Comparison of ENCODE assay signal across 23 cellular contexts in genomic region chr22:42086051-42086450, GRCh38. TPM values are rescaled to one million over a fixed set of nuclear protein-coding genes. Genes with fewer than 3 reads are reported as not detected.
"Had no signal": no experiment of that assay in that cellular context is flagged by ENCODE, and none has a peak within 500 bp of the region (broad histone marks: within the 10 kb centered on the region; RNA-seq: fewer than 3 reads in every experiment).

No MANE protein-coding gene starts in this region.

- H3K4me3 Mint-ChIP-seq: activated B cell treated with CpG ODN at 0.5 μM for 24 hours; activated CD4-positive, alpha-beta memory T cell treated with anti-CD3 and anti-CD28 coated beads, Interleukin-2, amount 10 ng/mL, durations not matched to agents 7 days and 5 days; activated CD4-positive, alpha-beta T cell treated with anti-CD3 and anti-CD28 coated beads for 36 hours; activated naive CD8-positive, alpha-beta T cell treated with anti-CD3 and anti-CD28 coated beads, Interleukin-2, amount 10 ng/mL, durations not matched to agents 7 days and 5 days; activated T-helper 17 cell treated with anti-CD3 and anti-CD28 coated beads, Interleukin-2, amount 50 U/mL, for 72 hours; endodermal cell; natural killer cell; stimulated activated memory B cell treated with anti-CD40 and anti-IgM and Interleukin-4, amounts not matched to agents 10 μg/mL and 1 μg/mL and 100 μg/mL, for 72 hours had no signal

- H3K4me1 Mint-ChIP-seq: endodermal cell had no signal

- H3K4me2 ChIP-seq: hepatocyte had no signal

- H3K9me3 Mint-ChIP-seq: activated B cell treated with CpG ODN at 0.5 μM for 24 hours; activated naive CD8-positive, alpha-beta T cell treated with anti-CD3 and anti-CD28 coated beads, Interleukin-2, amount 10 ng/mL, durations not matched to agents 7 days and 5 days; activated T-helper 17 cell treated with anti-CD3 and anti-CD28 coated beads, Interleukin-2, amount 50 U/mL, for 72 hours; natural killer cell; stimulated activated memory B cell treated with anti-CD40 and anti-IgM and Interleukin-4, amounts not matched to agents 10 μg/mL and 1 μg/mL and 100 μg/mL, for 72 hours had no signal

- H3K27ac ChIP-seq: body of pancreas, hepatocyte, neutrophil, pancreas, right lobe of liver, stomach, transverse colon had no signal

- H3K27ac Mint-ChIP-seq: activated B cell treated with CpG ODN at 0.5 μM for 24 hours; activated CD4-positive, alpha-beta T cell treated with anti-CD3 and anti-CD28 coated beads for 36 hours; activated naive CD8-positive, alpha-beta T cell treated with anti-CD3 and anti-CD28 coated beads, Interleukin-2, amount 10 ng/mL, durations not matched to agents 7 days and 5 days; activated T-helper 17 cell treated with anti-CD3 and anti-CD28 coated beads, Interleukin-2, amount 50 U/mL, for 72 hours; endodermal cell; stimulated activated memory B cell treated with anti-CD40 and anti-IgM and Interleukin-4, amounts not matched to agents 10 μg/mL and 1 μg/mL and 100 μg/mL, for 72 hours had no signal

- H3K9me3 ChIP-seq: body of pancreas, neutrophil, pancreas, right lobe of liver, stomach, transverse colon had no signal

- ATAC-seq: activated CD4-positive, alpha-beta T cell treated with anti-CD3 and anti-CD28 coated beads for 36 hours; activated T-helper 17 cell treated with anti-CD3 and anti-CD28 coated beads, Interleukin-2, amount 50 U/mL, for 72 hours; body of pancreas; left ventricle myocardium superior; natural killer cell; pancreas; right lobe of liver; stimulated activated memory B cell treated with anti-CD40 and anti-IgM and Interleukin-4, amounts not matched to agents 10 μg/mL and 1 μg/mL and 100 μg/mL, for 72 hours had no signal

- H2AFZ ChIP-seq: hepatocyte had no signal

- H3K27me3 Mint-ChIP-seq: activated B cell treated with CpG ODN at 0.5 μM for 24 hours; activated CD4-positive, alpha-beta memory T cell treated with anti-CD3 and anti-CD28 coated beads, Interleukin-2, amount 10 ng/mL, durations not matched to agents 7 days and 5 days; activated CD4-positive, alpha-beta T cell treated with anti-CD3 and anti-CD28 coated beads for 36 hours; activated naive CD8-positive, alpha-beta T cell treated with anti-CD3 and anti-CD28 coated beads, Interleukin-2, amount 10 ng/mL, durations not matched to agents 7 days and 5 days; activated T-helper 17 cell treated with anti-CD3 and anti-CD28 coated beads, Interleukin-2, amount 50 U/mL, for 72 hours; stimulated activated memory B cell treated with anti-CD40 and anti-IgM and Interleukin-4, amounts not matched to agents 10 μg/mL and 1 μg/mL and 100 μg/mL, for 72 hours had no signal

- DNase-seq: activated B cell treated with CpG ODN at 0.5 μM for 24 hours; activated CD4-positive, alpha-beta memory T cell treated with anti-CD3 and anti-CD28 coated beads, Interleukin-2, amount 10 ng/mL, durations not matched to agents 7 days and 5 days; activated CD4-positive, alpha-beta T cell treated with anti-CD3 and anti-CD28 coated beads for 36 hours; activated naive CD4-positive, alpha-beta T cell; activated naive CD8-positive, alpha-beta T cell treated with anti-CD3 and anti-CD28 coated beads, Interleukin-2, amount 10 ng/mL, durations not matched to agents 7 days and 5 days; body of pancreas; central memory CD4-positive, alpha-beta T cell; endodermal cell; kidney glomerular epithelial cell; left ventricle myocardium superior; midbrain; natural killer cell; right lobe of liver; small intestine; stimulated activated CD4-positive, alpha-beta T cell treated with anti-CD3 and anti-CD28 coated beads, Interleukin-15, amount 100 ng/mL, for 24 hours; stomach; T-helper 9 cell; transverse colon had no signal

- H3K4me3 ChIP-seq: body of pancreas, hepatocyte, pancreas, right lobe of liver, stomach, transverse colon had no signal

- H3K27me3 ChIP-seq: body of pancreas, hepatocyte, neutrophil, pancreas, right lobe of liver, stomach, transverse colon had no signal

RNA-seq across cellular contexts. Expression of gene CYP2D6, which starts 44.6 kb away (rescaled TPM):
- total RNA-seq: left ventricle myocardium superior had no signal
